ENCODE assay signal across 24 cellular contexts in the genomic region with DNA sequence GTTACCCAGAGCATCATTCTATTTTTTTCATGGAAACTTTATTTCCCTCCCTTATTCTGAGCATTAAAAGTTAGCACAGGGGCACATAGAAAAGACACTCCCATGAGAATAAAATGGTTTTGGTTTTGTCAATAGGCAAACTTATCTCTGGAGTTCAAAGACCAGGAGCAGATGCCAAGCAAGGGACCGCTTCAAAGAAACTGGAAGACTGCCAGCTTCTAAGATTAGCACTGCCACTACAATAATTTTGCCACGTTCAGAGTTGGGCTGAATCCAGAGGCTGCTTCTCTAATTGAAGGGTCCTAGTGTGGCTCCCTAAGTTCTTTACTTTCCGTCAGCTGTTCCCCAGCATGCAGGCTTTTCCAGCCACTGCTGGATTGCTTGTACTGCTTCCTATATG.
DNase-seq lines count a peak whose midpoint lies in the region; ATAC-seq and TF ChIP-seq lines count a peak whose summit lies in the region.
"Had no signal": no experiment of that assay in that cellular context is flagged by ENCODE, and none has a peak within 500 bp of the region (broad histone marks: within the 10 kb centered on the region; RNA-seq: fewer than 3 reads in every experiment).

No MANE protein-coding gene starts in this region.

- ATAC-seq in HG03442 (IDR thresholded peaks at IDR 0.05; ENCODE audit: unreplicated experiment), result no peak
- ATAC-seq: left lung, mucosa of descending colon, psoas muscle had no signal

- H3K9me3 ChIP-seq in HAP-1, result no peaks in the 10 kb centered on the region
- H3K9me3 ChIP-seq: adrenal gland, left lung, mucosa of descending colon, psoas muscle, tibial nerve had no signal

- no peaks in the 10 kb centered on the region for H3K27me3 ChIP-seq in HAP-1 (ENCODE audit: low read depth)
- H3K27me3 ChIP-seq: adrenal gland, left lung, tibial nerve had no signal

- H3K4me1 ChIP-seq in HAP-1, result no peaks in the 10 kb centered on the region
- H3K4me1 ChIP-seq: adrenal gland, left lung, psoas muscle, tibial nerve had no signal

- no peak overlapping the region for H3K4me3 ChIP-seq in HAP-1
- H3K4me3 ChIP-seq: adrenal gland, left lung, mucosa of descending colon, psoas muscle, tibial nerve had no signal

- no peaks in the 10 kb centered on the region for H3K36me3 ChIP-seq in HAP-1 (replicated peaks)
- H3K36me3 ChIP-seq: adrenal gland, left lung, tibial nerve, WERI-Rb-1 had no signal

- TF ChIP-seq CTCF in VCaP (conservative IDR thresholded peaks at IDR 0.05), result no peak

- in situ Hi-C loops in HAP-1 (cut with MboI; ENCODE audit: low sequenced_read_pairs), result no loop called here

- DNase-seq in DMS79 (lab: John Stamatoyannopoulos, UW) (peak; percentile 84), NCI-H1105 treated with DMSO at 0.1 percent for 48 hours (lab: John Stamatoyannopoulos, UW) (peak; percentile 94), NCI-H2227 treated with DMSO at 0.1 percent for 48 hours (lab: John Stamatoyannopoulos, UW) (peak; percentile 9), HAP-1 (ENCODE audit: low spot score in 2 of 2) (no peak)
- no peak for DNase-seq in activated CD8-positive, alpha-beta memory T cell treated with anti-CD3 and anti-CD28 coated beads, Interleukin-2, amount 50 U/mL, for 4 hours
- DNase-seq: activated CD4-positive, alpha-beta T cell treated with anti-CD3 and anti-CD28 coated beads, Interleukin-2, amount 50 U/mL, for 4 hours; activated gamma-delta T cell; adrenal gland; CD8-positive, alpha-beta memory T cell; cortex of kidney; glutamatergic neuron; H9; Kasumi-1; left lung; mucosa of descending colon; NCI-H1048; NCI-H526 treated with DMSO at 0.1 percent for 48 hours; psoas muscle; stimulated activated naive CD4-positive, alpha-beta T cell treated with Interleukin-2 at 50 U/mL for 16 hours; T-helper 2 cell; WERI-Rb-1 had no signal

- H3K27ac ChIP-seq in VCaP, result 0 out of 2 replicates have a peak overlapping the region, but pooled peaks have one; percentile 31
- H3K27ac ChIP-seq: adrenal gland, left lung, psoas muscle, tibial nerve, WERI-Rb-1 had no signal

Comparison
In these comparisons a context has a peak if more than half of its experiments do, and no peak if none do; other contexts are left out.
1. DNase-seq: peak in DMS79 (single experiment), NCI-H1105 treated with DMSO at 0.1 percent for 48 hours (single experiment) and NCI-H2227 treated with DMSO at 0.1 percent for 48 hours (single experiment); none in activated CD8-positive, alpha-beta memory T cell treated with anti-CD3 and anti-CD28 coated beads, Interleukin-2, amount 50 U/mL, for 4 hours (single experiment) and HAP-1 (0 of 2).